ENCODE assay signal across 3 cellular contexts in the genomic region with DNA sequence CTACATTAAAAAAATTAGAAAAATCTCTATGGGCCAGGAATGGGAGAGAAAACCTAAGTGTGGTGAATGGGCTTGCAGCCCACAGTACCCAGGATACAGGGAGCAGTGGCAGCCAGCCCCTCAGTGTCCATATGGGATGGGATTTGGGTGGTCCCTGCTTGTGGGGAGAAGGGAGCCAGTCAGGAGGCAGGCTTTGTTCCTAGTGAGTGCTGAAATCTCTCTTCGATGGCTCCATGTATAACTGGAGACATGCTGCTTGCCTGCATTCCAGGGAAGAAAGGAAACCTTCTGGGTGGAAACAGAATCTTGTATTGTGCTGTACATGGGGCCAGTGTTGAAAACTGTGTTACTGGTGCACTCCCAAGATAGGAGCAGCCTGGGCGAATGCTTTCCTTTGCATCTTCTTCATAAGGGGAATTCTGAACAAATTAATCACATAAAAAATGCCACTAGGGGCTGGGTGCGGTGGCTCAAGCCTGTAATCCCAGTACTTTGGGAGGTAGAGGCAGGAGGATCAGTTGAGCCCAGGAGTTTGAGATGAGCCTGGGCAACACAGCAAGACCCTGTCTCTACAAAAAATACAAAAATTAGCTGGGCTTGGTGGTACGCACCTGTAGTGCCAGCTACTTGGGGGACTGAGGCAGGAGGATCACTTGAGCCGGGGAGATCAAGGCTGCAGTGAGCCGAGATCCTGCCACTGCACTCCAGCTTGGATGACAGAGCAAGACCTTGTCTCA.
TF ChIP-seq lines count a peak whose summit lies in the region.

No MANE protein-coding gene starts in this region.

TF ChIP-seq in A549, 52 proteins besides CTCF, POLR2A, EP300 and RAD21:
- TF ChIP-seq SREBF2 (IDR thresholded peaks at IDR 0.05) (no peak), FOXS1 (CRISPR knock-in tag; IDR thresholded peaks at IDR 0.05) (no peak), CHD4 (IDR thresholded peaks at IDR 0.05; ENCODE audit: borderline replicate concordance) (no peak), POLR2AphosphoS2 (conservative IDR thresholded peaks at IDR 0.05; ENCODE audit: low read length) (no peak), MAZ (IDR thresholded peaks at IDR 0.05; ENCODE audit: borderline replicate concordance, low read depth, low read length) (no peak), SMC3 (IDR thresholded peaks at IDR 0.05) (no peak), RARB (CRISPR knock-in tag; IDR thresholded peaks at IDR 0.05) (no peak), HOXB5 (CRISPR knock-in tag; IDR thresholded peaks at IDR 0.05) (no peak), PBX3 (IDR thresholded peaks at IDR 0.05) (no peak), ZC3H11A (IDR thresholded peaks at IDR 0.05) (no peak), CEBPB (IDR thresholded peaks at IDR 0.05) (no peak), PHF8 (IDR thresholded peaks at IDR 0.05; ENCODE audit: borderline replicate concordance, low read depth) (no peak), TFCP2L1 (CRISPR knock-in tag; IDR thresholded peaks at IDR 0.05) (no peak), FOSB (CRISPR knock-in tag; IDR thresholded peaks at IDR 0.05) (no peak), HOXA7 (CRISPR knock-in tag; IDR thresholded peaks at IDR 0.05) (no peak), FOSL2 (IDR thresholded peaks at IDR 0.05) (no peak), FOSL2 (CRISPR knock-in tag; IDR thresholded peaks at IDR 0.05) (no peak), GATA3 (IDR thresholded peaks at IDR 0.05; ENCODE audit: borderline replicate concordance) (no peak), RCOR1 (IDR thresholded peaks at IDR 0.05; ENCODE audit: low read depth, low read length) (no peak)
- TF ChIP-seq, protein P1, sequence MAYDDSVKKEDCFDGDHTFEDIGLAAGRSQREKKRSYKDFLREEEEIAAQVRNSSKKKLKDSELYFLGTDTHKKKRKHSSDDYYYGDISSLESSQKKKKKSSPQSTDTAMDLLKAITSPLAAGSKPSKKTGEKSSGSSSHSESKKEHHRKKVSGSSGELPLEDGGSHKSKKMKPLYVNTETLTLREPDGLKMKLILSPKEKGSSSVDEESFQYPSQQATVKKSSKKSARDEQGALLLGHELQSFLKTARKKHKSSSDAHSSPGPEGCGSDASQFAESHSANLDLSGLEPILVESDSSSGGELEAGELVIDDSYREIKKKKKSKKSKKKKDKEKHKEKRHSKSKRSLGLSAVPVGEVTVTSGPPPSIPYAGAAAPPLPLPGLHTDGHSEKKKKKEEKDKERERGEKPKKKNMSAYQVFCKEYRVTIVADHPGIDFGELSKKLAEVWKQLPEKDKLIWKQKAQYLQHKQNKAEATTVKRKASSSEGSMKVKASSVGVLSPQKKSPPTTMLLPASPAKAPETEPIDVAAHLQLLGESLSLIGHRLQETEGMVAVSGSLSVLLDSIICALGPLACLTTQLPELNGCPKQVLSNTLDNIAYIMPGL (CRISPR knock-in tag; IDR thresholded peaks at IDR 0.05; ENCODE audit: borderline replicate concordance) = no peak

TF ChIP-seq in IMR-90, 13 proteins besides CTCF, POLR2A, EP300 and RAD21:
- TF ChIP-seq MAZ (IDR thresholded peaks at IDR 0.05; ENCODE audit: borderline replicate concordance, low read depth, low read length) (no peak), MXI1 (IDR thresholded peaks at IDR 0.05; ENCODE audit: borderline replicate concordance, low read depth, low read length) (no peak), BHLHE40 (IDR thresholded peaks at IDR 0.05; ENCODE audit: low read depth, low read length) (no peak), RCOR1 (IDR thresholded peaks at IDR 0.05; ENCODE audit: insufficient replicate concordance, low read length) (no peak), CHD1 (IDR thresholded peaks at IDR 0.05; ENCODE audit: low read depth, low read length) (no peak), USF2 (IDR thresholded peaks at IDR 0.05; ENCODE audit: low read depth, low read length) (no peak), SMC3 (IDR thresholded peaks at IDR 0.05; ENCODE audit: low read depth, low read length) (no peak), NFE2L2 (IDR thresholded peaks at IDR 0.05; ENCODE audit: low read depth, low read length) (no peak)
- TF ChIP-seq, protein P2, sequence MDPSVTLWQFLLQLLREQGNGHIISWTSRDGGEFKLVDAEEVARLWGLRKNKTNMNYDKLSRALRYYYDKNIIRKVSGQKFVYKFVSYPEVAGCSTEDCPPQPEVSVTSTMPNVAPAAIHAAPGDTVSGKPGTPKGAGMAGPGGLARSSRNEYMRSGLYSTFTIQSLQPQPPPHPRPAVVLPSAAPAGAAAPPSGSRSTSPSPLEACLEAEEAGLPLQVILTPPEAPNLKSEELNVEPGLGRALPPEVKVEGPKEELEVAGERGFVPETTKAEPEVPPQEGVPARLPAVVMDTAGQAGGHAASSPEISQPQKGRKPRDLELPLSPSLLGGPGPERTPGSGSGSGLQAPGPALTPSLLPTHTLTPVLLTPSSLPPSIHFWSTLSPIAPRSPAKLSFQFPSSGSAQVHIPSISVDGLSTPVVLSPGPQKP (IDR thresholded peaks at IDR 0.05; ENCODE audit: borderline replicate concordance, low read depth, low read length) = no peak

TF ChIP-seq in H1, 55 proteins besides CTCF, POLR2A, EP300 and RAD21:
- TF ChIP-seq TEAD4 (IDR thresholded peaks at IDR 0.05; ENCODE audit: low read depth, low read length) = peak; percentile 63
- TF ChIP-seq HDAC2 (IDR thresholded peaks at IDR 0.05; ENCODE audit: borderline replicate concordance in 1 of 2, low read depth in 2 of 2, low read length in 2 of 2) = no peak
